37 cellular contexts compared by ENCODE assay signal in the genomic region with DNA sequence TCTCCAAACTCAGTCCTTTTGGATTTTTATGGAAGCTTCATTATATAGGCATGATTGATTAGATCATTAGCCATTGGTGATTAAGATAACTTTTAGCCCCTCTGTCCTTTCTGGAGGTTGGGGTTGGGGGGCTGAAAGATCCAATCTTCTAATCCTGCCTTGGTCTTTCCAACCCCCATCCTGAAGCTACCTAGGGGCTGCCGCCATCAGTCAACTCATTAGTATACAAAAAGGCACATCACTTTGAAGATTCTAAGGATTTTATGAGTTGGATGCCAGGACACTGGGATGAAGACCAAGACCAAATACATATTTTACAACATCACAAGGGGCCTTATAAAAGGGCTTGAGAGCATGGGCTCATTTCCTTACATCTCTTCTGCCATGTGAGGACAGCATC. TPM values are rescaled to one million over a fixed set of nuclear protein-coding genes. Genes with fewer than 3 reads are reported as not detected.
"Had no signal": no experiment of that assay in that cellular context is flagged by ENCODE, and none has a peak within 500 bp of the region (broad histone marks: within the 10 kb centered on the region; RNA-seq: fewer than 3 reads in every experiment).

No MANE protein-coding gene starts in this region.

- H3K4me3 ChIP-seq: adrenal gland, ascending aorta, body of pancreas, breast epithelium, cardiac muscle cell had no signal

- H3K9me3 ChIP-seq: adrenal gland, ascending aorta, body of pancreas had no signal

- DNase-seq: activated effector memory CD4-positive, alpha-beta T cell treated with anti-CD3 and anti-CD28 coated beads, Interleukin-2, amount 50 U/mL, for 16 hours; activated effector memory CD4-positive, alpha-beta T cell treated with Interleukin-2 at 50 U/mL for 16 hours; activated gamma-delta T cell; activated gamma-delta T cell treated with Interleukin-2 at 50 U/mL for 16 hours; activated naive CD4-positive, alpha-beta T cell; activated naive CD4-positive, alpha-beta T cell treated with anti-CD3 and anti-CD28 coated beads for 36 hours; activated naive CD4-positive, alpha-beta T cell treated with anti-CD3 and anti-CD28 coated beads, Interleukin-2, amount 10 ng/mL, durations not matched to agents 7 days and 5 days; activated naive CD4-positive, alpha-beta T cell treated with anti-CD3 and anti-CD28 coated beads, Interleukin-2, amount 50 U/mL, for 16 hours; activated naive CD4-positive, alpha-beta T cell treated with Interleukin-2 at 50 U/mL for 16 hours; activated naive CD8-positive, alpha-beta T cell treated with anti-CD3 and anti-CD28 coated beads for 36 hours; activated naive CD8-positive, alpha-beta T cell treated with anti-CD3 and anti-CD28 coated beads, Interleukin-2, amount 10 ng/mL, durations not matched to agents 7 days and 5 days; activated naive CD8-positive, alpha-beta T cell treated with anti-CD3 and anti-CD28 coated beads, Interleukin-2, amount 50 U/mL, for 24 hours; activated T-cell treated with anti-CD3 and anti-CD28 coated beads for 4 hours; activated T-cell treated with anti-CD3 and anti-CD28 coated beads, Interleukin-2, amount 50 U/mL, for 1 hour; activated T-cell treated with anti-CD3 and anti-CD28 coated beads, Interleukin-2, amount 50 U/mL, for 24 hours; activated T-cell treated with anti-CD3 and anti-CD28 coated beads, Interleukin-2, amount 50 U/mL, for 4 hours; activated T-cell treated with anti-CD3 and anti-CD28 coated beads, Interleukin-2, amount 50 U/mL, for 48 hours; activated T-cell treated with anti-CD3 and anti-CD28 coated beads, Interleukin-2, amount 50 U/mL, for 72 hours; adrenal gland; amniotic stem cell; amygdala; anterior cingulate cortex; aorta; body of pancreas; brain microvascular endothelial cell; caudate nucleus; central memory CD4-positive, alpha-beta T cell; cerebellar nuclear complex had no signal

- H3K27ac ChIP-seq: adrenal gland, ascending aorta, body of pancreas, brain microvascular endothelial cell, breast epithelium, cardiac muscle cell had no signal

- H3K4me1 ChIP-seq: adrenal gland, ascending aorta, body of pancreas, breast epithelium had no signal

- ATAC-seq: activated naive CD4-positive, alpha-beta T cell treated with anti-CD3 and anti-CD28 coated beads, Interleukin-2, amount 50 U/mL, for 72 hours; activated naive CD8-positive, alpha-beta T cell treated with anti-CD3 and anti-CD28 coated beads, Interleukin-2, amount 50 U/mL, for 24 hours; activated T-cell treated with anti-CD3 and anti-CD28 coated beads, Interleukin-2, amount 50 U/mL, for 4 hours; activated T-cell treated with anti-CD3 and anti-CD28 coated beads, Interleukin-2, amount 50 U/mL, for 72 hours; activated T-helper 17 cell treated with anti-CD3 and anti-CD28 coated beads, Interleukin-2, amount 50 U/mL, for 72 hours; body of pancreas had no signal

- H3K36me3 ChIP-seq: adrenal gland, ascending aorta, brain microvascular endothelial cell, breast epithelium, cardiac muscle cell had no signal

- H3K27me3 ChIP-seq: ascending aorta, body of pancreas, brain microvascular endothelial cell, breast epithelium, cardiac muscle cell had no signal

RNA-seq across cellular contexts. Expression of a gene that starts 47.5 kb away (rescaled TPM):
- total RNA-seq: activated naive CD4-positive, alpha-beta T cell treated with anti-CD3 and anti-CD28 coated beads for 36 hours; activated naive CD4-positive, alpha-beta T cell treated with anti-CD3 and anti-CD28 coated beads, Interleukin-2, amount 50 U/mL, for 72 hours; activated naive CD8-positive, alpha-beta T cell treated with anti-CD3 and anti-CD28 coated beads for 36 hours; activated naive CD8-positive, alpha-beta T cell treated with anti-CD3 and anti-CD28 coated beads, Interleukin-2, amount 10 ng/mL, durations not matched to agents 7 days and 5 days; activated T-cell treated with anti-CD3 and anti-CD28 coated beads, Interleukin-2, amount 50 U/mL, for 4 hours; activated T-cell treated with anti-CD3 and anti-CD28 coated beads, Interleukin-2, amount 50 U/mL, for 72 hours; activated T-helper 1 cell treated with anti-CD3 and anti-CD28 coated beads, Interleukin-12 subunit alpha, Interleukin-12 subunit beta, Interleukin-2, Interleukin-4 antibody, amounts not matched to agents 30 ng/mL and 10 ng/mL and 1 ng/mL, durations not matched to agents 14 hours and 24 hours and 36 hours; activated T-helper 17 cell treated with anti-CD3 and anti-CD28 coated beads, Interleukin-2, amount 50 U/mL, for 72 hours; activated T-helper 2 cell treated with anti-CD3 and anti-CD28 coated beads, Interferon-gamma antibody, Interleukin-2, Interleukin-4, amounts not matched to agents 10 μg/mL and 5 μg/mL and 100 μg/mL, durations not matched to agents 14 hours and 24 hours and 36 hours; bronchial epithelial cell; cardiac septum had no signal
